12 cellular contexts compared by ENCODE assay signal in the genomic region with DNA sequence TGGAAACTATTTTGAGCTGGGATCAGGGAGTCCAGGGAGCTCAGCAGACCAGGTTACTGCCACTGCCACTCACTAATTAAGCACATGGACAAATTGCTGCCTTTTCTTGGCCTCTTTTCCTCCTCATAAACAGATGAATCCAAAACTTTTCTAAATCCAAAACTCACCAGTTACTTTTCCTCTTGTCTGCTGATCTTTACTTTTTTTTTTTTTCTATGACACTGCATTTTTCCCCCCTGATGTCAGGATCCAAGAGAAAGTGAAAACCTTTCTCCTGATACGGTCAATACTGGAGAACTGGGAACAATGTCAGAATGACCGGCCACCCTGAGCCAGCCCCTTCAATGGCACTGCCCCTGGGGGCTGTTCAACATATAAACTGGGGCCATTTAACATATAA.
DNase-seq lines count a peak whose midpoint lies in the region; ATAC-seq and TF ChIP-seq lines count a peak whose summit lies in the region.
"Had no signal": no experiment of that assay in that cellular context is flagged by ENCODE, and none has a peak within 500 bp of the region (broad histone marks: within the 10 kb centered on the region; RNA-seq: fewer than 3 reads in every experiment).

No MANE protein-coding gene starts in this region.

- H3K27me3 ChIP-seq in GM23248 (replicated peaks; ENCODE audit: insufficient read depth) (no peaks in the 10 kb centered on the region), breast epithelium (no peaks in the 10 kb centered on the region)

- no peak for ATAC-seq in GM18907 (IDR thresholded peaks at IDR 0.05; ENCODE audit: unreplicated experiment)
- ATAC-seq in HG03442 (IDR thresholded peaks at IDR 0.05; ENCODE audit: unreplicated experiment): no peak
- ATAC-seq: K562; stimulated activated naive B cell treated with anti-CD40 and anti-IgM and Interleukin-4, amounts not matched to agents 10 μg/mL and 1 μg/mL and 100 μg/mL, for 72 hours had no signal

- H3F3A ChIP-seq in GM23248 (ENCODE audit: insufficient read depth): peaks cover 18% of the 10 kb centered on the region; the same call in 1 of the 2 replicates

- DNase-seq in GM23248: peak; percentile 65
- no peak for DNase-seq in breast epithelium (ENCODE audit: low spot score in 2 of 2)
- DNase-seq in kidney glomerular epithelial cell (lab: John Stamatoyannopoulos, UW): peak; percentile 41
- DNase-seq in stromal cell of bone marrow (ENCODE audit: low read depth): peak; percentile 44
- DNase-seq in OCI-M1 (lab: John Stamatoyannopoulos, UW): no peak
- no peak for DNase-seq in DMS153 treated with DMSO at 0.1 percent for 48 hours (lab: John Stamatoyannopoulos, UW; ENCODE audit: unreplicated experiment)
- DNase-seq: activated CD8-positive, alpha-beta memory T cell treated with anti-CD3 and anti-CD28 coated beads, Interleukin-2, amount 50 U/mL, for 48 hours; immature natural killer cell; stimulated activated naive B cell treated with anti-CD40 and anti-IgM and Interleukin-4, amounts not matched to agents 10 μg/mL and 1 μg/mL and 100 μg/mL, for 72 hours had no signal

- peak overlapping the region; percentile 79 for H3K4me2 ChIP-seq in GM23248 (ENCODE audit: unreplicated experiment)

- intact Hi-C loops in breast epithelium (cut with DNase I; ENCODE audit: low total_unique reads): no loop called here

- peak overlapping the region; percentile 45 for H3K4me3 ChIP-seq in GM23248
- H3K4me3 ChIP-seq in breast epithelium: no peak overlapping the region
- H3K4me3 ChIP-seq: K562 had no signal

- no peaks in the 10 kb centered on the region for H3K36me3 ChIP-seq in GM23248 (ENCODE audit: low read depth)
- no peaks in the 10 kb centered on the region for H3K36me3 ChIP-seq in breast epithelium

- no peak for TF ChIP-seq POLR2A in breast epithelium (IDR thresholded peaks at IDR 0.05)

- peak overlapping the region; percentile 84 for H3K27ac ChIP-seq in GM23248
- peak overlapping the region; percentile 63 to 83 for H3K27ac ChIP-seq in breast epithelium

- peaks cover 21% of the 10 kb centered on the region for H3K4me1 ChIP-seq in GM23248 (ENCODE audit: insufficient read depth)
- no peaks in the 10 kb centered on the region for H3K4me1 ChIP-seq in breast epithelium

- peak overlapping the region; percentile 78 for H2AFZ ChIP-seq in GM23248

- 20 to 34% methylated on average over 2 of the region's 2 CpGs for WGBS in GM23248 (ENCODE audit: low coverage in 1 of 2, low lambda C conversion rate in 2 of 2, missing lambda C conversion rate in 2 of 2), 2 experiments

- no peaks in the 10 kb centered on the region for H3K79me2 ChIP-seq in GM23248 (ENCODE audit: insufficient read depth)

- TF ChIP-seq CTCF in breast epithelium (IDR thresholded peaks at IDR 0.05): no peak

- H3K9me2 ChIP-seq in GM23248 (ENCODE audit: insufficient read depth): no peaks in the 10 kb centered on the region

- in situ Hi-C loops in GM23248 (cut with MboI): no loop called here

- H3K9me3 ChIP-seq in GM23248 (ENCODE audit: low read depth) (no peaks in the 10 kb centered on the region), breast epithelium (peaks cover 0 to 14% of the 10 kb centered on the region in 2 donors)

- H3K9ac ChIP-seq in GM23248: peak overlapping the region; percentile 73

- no peaks in the 10 kb centered on the region for H4K20me1 ChIP-seq in GM23248 (ENCODE audit: insufficient read depth)

Comparison
In these comparisons a context has a peak if more than half of its experiments do, and no peak if none do; other contexts are left out.
1. DNase-seq: peak in GM23248 (single experiment), kidney glomerular epithelial cell (single experiment) and stromal cell of bone marrow (single experiment); none in breast epithelium (0 of 2), OCI-M1 (single experiment) and DMS153 treated with DMSO at 0.1 percent for 48 hours (single experiment).